ENCODE assay signal across 10 cellular contexts in the genomic region with DNA sequence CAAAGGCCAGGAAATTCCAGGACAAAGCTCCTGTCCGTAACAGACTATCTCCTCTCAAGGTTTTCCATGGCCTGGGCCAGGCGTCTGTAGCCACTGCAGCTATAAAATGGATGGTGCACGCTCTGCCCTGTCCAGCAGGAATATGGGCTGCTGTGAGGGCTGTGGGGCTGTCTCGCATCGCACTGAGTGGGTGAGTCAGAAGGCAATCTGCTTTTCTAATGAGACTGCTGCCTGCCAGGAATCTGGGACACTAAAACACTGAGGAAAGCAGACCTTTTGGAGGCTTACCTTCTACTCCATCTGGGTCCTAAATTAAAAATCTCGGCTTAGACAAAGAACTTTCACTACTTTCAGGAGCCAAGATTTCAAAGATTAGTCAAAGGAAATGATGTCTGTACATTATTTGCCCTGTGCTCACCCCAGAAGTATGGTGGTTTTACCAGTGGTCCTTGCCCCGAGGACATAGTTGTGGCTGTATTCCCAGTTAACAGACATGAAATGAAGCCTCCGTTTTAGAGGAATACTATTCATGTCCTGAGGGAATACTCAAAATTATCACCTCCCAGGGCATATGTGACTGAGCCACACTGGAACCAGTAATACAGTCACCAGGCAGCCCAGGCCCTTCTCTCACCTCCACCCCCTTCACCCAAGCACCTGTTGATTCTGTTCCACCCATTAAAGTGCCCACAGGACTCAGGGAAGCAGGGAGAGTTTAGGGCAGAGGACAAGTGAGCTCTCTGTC. TPM values are rescaled to one million over a fixed set of nuclear protein-coding genes. Genes with fewer than 3 reads are reported as not detected.
DNase-seq lines count a peak whose midpoint lies in the region; ATAC-seq and TF ChIP-seq lines count a peak whose summit lies in the region.
"Had no signal": no experiment of that assay in that cellular context is flagged by ENCODE, and none has a peak within 500 bp of the region (broad histone marks: within the 10 kb centered on the region; RNA-seq: fewer than 3 reads in every experiment).

No MANE protein-coding gene starts in this region.

- TF ChIP-seq CTCF in IMR-90 (conservative IDR thresholded peaks at IDR 0.05; ENCODE audit: low read depth, low read length) (no peak; the same call in 1 of the 2 replicates), chondrocyte (IDR thresholded peaks at IDR 0.05) (no peak), tibial nerve (IDR thresholded peaks at IDR 0.05) (no peak)

- H3K23ac ChIP-seq in IMR-90 (ENCODE audit: low read depth, low read length): no peak overlapping the region

- peak overlapping the region; percentile 90 for H3K27ac Mint-ChIP-seq in chondrocyte (ENCODE audit: unreplicated experiment)
- no peak overlapping the region for H3K27ac Mint-ChIP-seq in T-helper 17 cell
- H3K27ac Mint-ChIP-seq: T-helper 1 cell treated with Interleukin-12 subunit alpha and Interleukin-12 subunit beta and Interleukin-4 antibody, amounts not matched to agents 30 μg/mL and 1 μg/mL, for 36 hours had no signal

- POLR2A ChIA-PET in IMR-90 (lab: Charles Lee; ENCODE audit: unreplicated experiment): no interaction called here

- H4K91ac ChIP-seq in IMR-90 (ENCODE audit: insufficient read depth, low read depth, low read length): no peak overlapping the region

- peaks cover 29 to 76% of the 10 kb centered on the region in 2 experiments for H3K79me1 ChIP-seq in IMR-90 (ENCODE audit: low read depth in 1 of 2, low read length in 2 of 2)

- no peak for TF ChIP-seq POLR2A in IMR-90 (IDR thresholded peaks at IDR 0.05; ENCODE audit: low read depth, low read length)
- TF ChIP-seq POLR2A in tibial nerve (IDR thresholded peaks at IDR 0.05): no peak

- no peak overlapping the region for H2BK20ac ChIP-seq in IMR-90 (ENCODE audit: low read depth, low read length)

- H3K4me1 Mint-ChIP-seq in chondrocyte (ENCODE audit: low read depth) (peaks cover 54% of the 10 kb centered on the region), T-helper 17 cell (peaks cover 33% of the 10 kb centered on the region)

- intact Hi-C loops in IMR-90 (cut with micrococcal nuclease): loop anchor here (10.0 kb wide), 3 partner anchors 388 to 478 kb away; partner anchors contain the start of genes CD14, HARS1, HARS2 and TMCO6

- no peak overlapping the region for H4K8ac ChIP-seq in IMR-90 (ENCODE audit: low read depth in 2 of 2, low read length in 2 of 2)

- peak; percentile 79 for ATAC-seq in IMR-90 (ENCODE audit: low read depth)
- ATAC-seq in T-helper 17 cell: no peak
- ATAC-seq in HG02623 (IDR thresholded peaks at IDR 0.05; ENCODE audit: unreplicated experiment): no peak
- ATAC-seq: HepG2 had no signal

- H3K36me3 ChIP-seq in IMR-90 (ENCODE audit: control insufficient read depth, insufficient read depth, low read length) (peaks cover 5% of the 10 kb centered on the region; the same call in 1 of the 2 replicates), tibial nerve (peaks cover 0 to 30% (median 0%) of the 10 kb centered on the region in 3 donors)

- H3K56ac ChIP-seq in IMR-90 (ENCODE audit: extremely low read depth, insufficient read depth, low read length): no peak overlapping the region

- H3K27ac ChIP-seq in IMR-90 (ENCODE audit: insufficient read depth, low read length) (no peak overlapping the region), tibial nerve (peak overlapping the region in 3 of 4 donors; percentile 15 to 62 (median 31))

- H2AFZ ChIP-seq in IMR-90 (replicated peaks; ENCODE audit: low read length, poor library complexity): peak overlapping the region; percentile 58

- no peaks in the 10 kb centered on the region for H3K9me3 ChIP-seq in IMR-90 (ENCODE audit: control insufficient read depth, insufficient read depth, low read length)
- no peaks in the 10 kb centered on the region for H3K9me3 ChIP-seq in tibial nerve
- no peaks in the 10 kb centered on the region for H3K9me3 ChIP-seq in T-helper 17 cell (ENCODE audit: control insufficient read depth, low read length, poor library complexity, severe bottlenecking)

- H3K36me3 Mint-ChIP-seq in chondrocyte (ENCODE audit: low read depth) (peaks cover 4% of the 10 kb centered on the region), T-helper 17 cell (ENCODE audit: low read depth) (peaks cover 3% of the 10 kb centered on the region)

- H4K20me1 ChIP-seq in IMR-90 (ENCODE audit: insufficient read depth, low read length): peaks cover 19% of the 10 kb centered on the region

- WGBS in IMR-90 (ENCODE audit: extremely low coverage in 2 of 2, insufficient read length in 1 of 2), 2 experiments: 27% methylated on average over 3 of the region's 8 CpGs; no CpG with 5 or more reads in 1 of the 2 experiments
- WGBS in tibial nerve, 2 donors: 38 to 42% methylated on average over 8 of the region's 8 CpGs

- H2BK120ac ChIP-seq in IMR-90 (ENCODE audit: low read depth, low read length): peak overlapping the region; percentile 25; the same call in 1 of the 2 replicates

- H3K4me3 Mint-ChIP-seq in chondrocyte (ENCODE audit: unreplicated experiment) (no peak overlapping the region), T-helper 17 cell (no peak overlapping the region)
- H3K4me3 Mint-ChIP-seq: T-helper 1 cell treated with Interleukin-12 subunit alpha and Interleukin-12 subunit beta and Interleukin-4 antibody, amounts not matched to agents 30 μg/mL and 1 μg/mL, for 36 hours had no signal

- DNase-seq in IMR-90 (peak; percentile 84), chondrocyte (ENCODE audit: low spot score) (no peak), left kidney (ENCODE audit: low read depth, low spot score) (peak; percentile 12), tibial nerve (ENCODE audit: low spot score in 2 of 2) (no peak), T-helper 17 cell (no peak), HPDE6-E6E7 (ENCODE audit: extremely low spot score) (no peak)
- DNase-seq: cerebellar nuclear complex had no signal

- no peak overlapping the region for H3K4me2 ChIP-seq in IMR-90 (ENCODE audit: low read depth, low read length)

- H3K9ac ChIP-seq in IMR-90 (ENCODE audit: low read depth, low read length): no peak overlapping the region

- H3K4me3 ChIP-seq in IMR-90 (ENCODE audit: insufficient read depth, low read depth, low read length) (no peak overlapping the region), tibial nerve (no peak overlapping the region)

- no peak overlapping the region for H2BK5ac ChIP-seq in IMR-90 (ENCODE audit: low read depth, low read length, poor library complexity, severe bottlenecking)

- TF ChIP-seq EP300 in tibial nerve (IDR thresholded peaks at IDR 0.05): no peak

- no peak overlapping the region for H3K18ac ChIP-seq in IMR-90 (ENCODE audit: low read depth, low read length)

- H3K4me1 ChIP-seq in IMR-90 (ENCODE audit: control insufficient read depth, insufficient read depth, low read length): peaks cover 23% of the 10 kb centered on the region
- peaks cover 0 to 58% (median 30%) of the 10 kb centered on the region in 4 donors for H3K4me1 ChIP-seq in tibial nerve

- H2BK15ac ChIP-seq in IMR-90 (ENCODE audit: low read depth, low read length): no peak overlapping the region; the same call in 2 of the 3 replicates

- no TSS peak for BruUV-seq in IMR-90 (replicated peaks; lab: Mats Ljungman, UMichigan)

- TF ChIP-seq RAD21 in IMR-90 (IDR thresholded peaks at IDR 0.05; ENCODE audit: low read length): peak; percentile 42

- peak overlapping the region; percentile 22 for H2AK9ac ChIP-seq in IMR-90 (replicated peaks; ENCODE audit: low read depth, low read length, poor library complexity)

- in situ Hi-C loops in IMR-90 (cut with MboI; ENCODE audit: low sequenced_read_pairs): no loop called here

- peak overlapping the region; percentile 68 for H3K14ac ChIP-seq in IMR-90 (replicated peaks; ENCODE audit: low read depth, low read length)

- CTCF ChIA-PET in IMR-90 (lab: Yijun Ruan, JAX): interaction anchor here (0.6 to 8.7 kb wide), 3 partner anchors 82 to 112 kb away, joined by 3 to 233 read pairs (median 10); partner anchors contain the start of gene HBEGF

- H3K9me3 Mint-ChIP-seq in chondrocyte (ENCODE audit: low read depth): no peaks in the 10 kb centered on the region
- H3K9me3 Mint-ChIP-seq: T-helper 1 cell treated with Interleukin-12 subunit alpha and Interleukin-12 subunit beta and Interleukin-4 antibody, amounts not matched to agents 30 μg/mL and 1 μg/mL, for 36 hours had no signal

- no peak overlapping the region for H4K5ac ChIP-seq in IMR-90 (ENCODE audit: low read depth, low read length)

- no peaks in the 10 kb centered on the region for H3K27me3 Mint-ChIP-seq in chondrocyte (ENCODE audit: low read depth)
- no peaks in the 10 kb centered on the region for H3K27me3 Mint-ChIP-seq in T-helper 17 cell

- peak overlapping the region; percentile 95 for H2AK5ac ChIP-seq in IMR-90 (ENCODE audit: low read depth, low read length)

- H3K4ac ChIP-seq in IMR-90 (ENCODE audit: low read depth, low read length): peak overlapping the region; percentile 17

- H3K27me3 ChIP-seq in IMR-90 (ENCODE audit: control insufficient read depth, insufficient read depth, low read length) (no peaks in the 10 kb centered on the region), tibial nerve (no peaks in the 10 kb centered on the region)

- peaks cover 12% of the 10 kb centered on the region for H3K9me1 ChIP-seq in IMR-90 (ENCODE audit: insufficient read depth, low read length)

- dilution Hi-C loops in IMR-90 (cut with HindIII; ENCODE audit: low sequenced_read_pairs, unreplicated experiment): no loop called here

TF ChIP-seq in IMR-90, 13 proteins besides CTCF, POLR2A, EP300 and RAD21 (continues in another document):
- TF ChIP-seq, protein P1, sequence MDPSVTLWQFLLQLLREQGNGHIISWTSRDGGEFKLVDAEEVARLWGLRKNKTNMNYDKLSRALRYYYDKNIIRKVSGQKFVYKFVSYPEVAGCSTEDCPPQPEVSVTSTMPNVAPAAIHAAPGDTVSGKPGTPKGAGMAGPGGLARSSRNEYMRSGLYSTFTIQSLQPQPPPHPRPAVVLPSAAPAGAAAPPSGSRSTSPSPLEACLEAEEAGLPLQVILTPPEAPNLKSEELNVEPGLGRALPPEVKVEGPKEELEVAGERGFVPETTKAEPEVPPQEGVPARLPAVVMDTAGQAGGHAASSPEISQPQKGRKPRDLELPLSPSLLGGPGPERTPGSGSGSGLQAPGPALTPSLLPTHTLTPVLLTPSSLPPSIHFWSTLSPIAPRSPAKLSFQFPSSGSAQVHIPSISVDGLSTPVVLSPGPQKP (IDR thresholded peaks at IDR 0.05; ENCODE audit: borderline replicate concordance, low read depth, low read length): no peak
- TF ChIP-seq FOS (IDR thresholded peaks at IDR 0.05; ENCODE audit: low read depth, low read length): peak; percentile 64
- no peak for TF ChIP-seq RFX5 (IDR thresholded peaks at IDR 0.05; ENCODE audit: low read depth, low read length)
- peak; percentile 70; the same call in 1 of the 2 replicates for TF ChIP-seq MXI1 (IDR thresholded peaks at IDR 0.05; ENCODE audit: borderline replicate concordance, low read depth, low read length)
- TF ChIP-seq MAZ (IDR thresholded peaks at IDR 0.05; ENCODE audit: borderline replicate concordance, low read depth, low read length): peak; percentile 35; the same call in 1 of the 2 replicates

RNA-seq across cellular contexts. Expression of gene PFDN1, which starts 56.4 kb away (rescaled TPM):
- 92.8 and 98.8 TPM in 2 replicates for total RNA-seq in IMR-90 (2012; rRNA removed)
- polyA plus RNA-seq in IMR-90 (2012; rRNA removed): 134 and 140 TPM in 2 replicates
- 85.4 and 108 TPM in 2 replicates for polyA plus RNA-seq in IMR-90 (2012; cell fraction: cytosol; rRNA removed)
- 39.7 and 45.7 TPM in 2 replicates for polyA plus RNA-seq in IMR-90 (2012; cell fraction: nucleus; rRNA removed; ENCODE audit: low replicate concordance)
- total RNA-seq in chondrocyte: 44.5 to 50.5 TPM (median 49.0 TPM) in 3 replicates
- total RNA-seq in tibial nerve: 100 to 1,000 TPM in 3 of 4 donors, 10 to 100 TPM in 1; 98.2 to 146 (median 109) TPM
- total RNA-seq in T-helper 17 cell: 10 to 100 TPM; 33.4 to 35.2 TPM

Comparison
In these comparisons a context has a peak if more than half of its experiments do, and no peak if none do; other contexts are left out.
1. DNase-seq: peak in IMR-90 (single experiment) and left kidney (single experiment); none in chondrocyte (single experiment), tibial nerve (0 of 2), T-helper 17 cell (0 of 3) and HPDE6-E6E7 (single experiment).